8 cellular contexts compared by ENCODE assay signal in the genomic region with DNA sequence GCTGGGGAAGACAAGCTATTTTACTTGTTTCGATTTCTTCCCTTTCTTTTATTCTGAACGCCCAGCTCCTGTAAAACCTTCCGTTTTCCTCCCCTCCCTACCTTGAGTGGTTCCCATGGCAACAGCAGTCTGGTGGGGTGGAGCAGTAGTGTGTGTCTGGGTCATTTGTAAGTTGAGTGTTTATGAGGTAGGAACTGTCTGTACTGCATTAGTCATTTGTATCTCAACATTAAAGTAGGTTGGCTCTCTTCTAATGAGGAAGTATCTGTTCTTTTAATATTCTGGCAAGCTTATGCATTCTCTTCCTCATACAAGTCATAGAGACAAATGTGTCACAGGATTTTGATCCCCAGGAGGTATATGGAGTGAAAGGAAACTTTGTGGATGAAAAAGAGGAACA.
DNase-seq lines count a peak whose midpoint lies in the region; ATAC-seq, FAIRE-seq and TF ChIP-seq lines count a peak whose summit lies in the region.

No MANE protein-coding gene starts in this region.

- no peaks in the 10 kb centered on the region for H3K4me1 ChIP-seq in kidney (ENCODE audit: control insufficient read depth in 1 of 2, insufficient read depth in 1 of 2, low read depth in 1 of 2, low read length in 2 of 2)

- TF ChIP-seq CTCF in VCaP (conservative IDR thresholded peaks at IDR 0.05) (no peak), kidney (IDR thresholded peaks at IDR 0.05; ENCODE audit: borderline replicate concordance, extremely low read depth, insufficient read depth) (no peak)

- no peak for FAIRE-seq in urothelium cell line (lab: Jason Lieb, UNC)
- FAIRE-seq in kidney (lab: Jason Lieb, UNC) = no peak

- H3K27ac ChIP-seq in VCaP = peak overlapping the region; percentile 58
- H3K27ac ChIP-seq in kidney (ENCODE audit: low read depth in 2 of 2, low read length in 2 of 2) = no peak overlapping the region

- ATAC-seq in GM19351 (IDR thresholded peaks at IDR 0.05; ENCODE audit: unreplicated experiment) (peak; percentile 95), HG03095 (IDR thresholded peaks at IDR 0.05; ENCODE audit: unreplicated experiment) (no peak)

- intact Hi-C loops in kidney (cut with DNase I) = no loop called here

- DNase-seq in AML-193 (lab: John Stamatoyannopoulos, UW) (peak; percentile 20 to 27), NCI-H1417 treated with DMSO at 0.1 percent for 48 hours (lab: John Stamatoyannopoulos, UW) (peak; percentile 11), iris pigment epithelial cell (ENCODE audit: low read depth) (peak; percentile 90), urothelium cell line (ENCODE audit: low spot score) (peak; percentile 22), kidney (no peak)

- H3K9ac ChIP-seq in kidney (ENCODE audit: low read length in 2 of 2) = no peak overlapping the region

- no peak overlapping the region for H3K4me3 ChIP-seq in kidney (ENCODE audit: low read length in 2 of 2)

- H3K9me3 ChIP-seq in kidney (ENCODE audit: control insufficient read depth in 1 of 2, low read length in 2 of 2) = no peaks in the 10 kb centered on the region

- H3K36me3 ChIP-seq in kidney (ENCODE audit: control insufficient read depth in 1 of 2, insufficient read depth in 2 of 2, low read length in 2 of 2) = no peaks in the 10 kb centered on the region
